Comparison of ENCODE assay signal across 9 cellular contexts in the genomic region with DNA sequence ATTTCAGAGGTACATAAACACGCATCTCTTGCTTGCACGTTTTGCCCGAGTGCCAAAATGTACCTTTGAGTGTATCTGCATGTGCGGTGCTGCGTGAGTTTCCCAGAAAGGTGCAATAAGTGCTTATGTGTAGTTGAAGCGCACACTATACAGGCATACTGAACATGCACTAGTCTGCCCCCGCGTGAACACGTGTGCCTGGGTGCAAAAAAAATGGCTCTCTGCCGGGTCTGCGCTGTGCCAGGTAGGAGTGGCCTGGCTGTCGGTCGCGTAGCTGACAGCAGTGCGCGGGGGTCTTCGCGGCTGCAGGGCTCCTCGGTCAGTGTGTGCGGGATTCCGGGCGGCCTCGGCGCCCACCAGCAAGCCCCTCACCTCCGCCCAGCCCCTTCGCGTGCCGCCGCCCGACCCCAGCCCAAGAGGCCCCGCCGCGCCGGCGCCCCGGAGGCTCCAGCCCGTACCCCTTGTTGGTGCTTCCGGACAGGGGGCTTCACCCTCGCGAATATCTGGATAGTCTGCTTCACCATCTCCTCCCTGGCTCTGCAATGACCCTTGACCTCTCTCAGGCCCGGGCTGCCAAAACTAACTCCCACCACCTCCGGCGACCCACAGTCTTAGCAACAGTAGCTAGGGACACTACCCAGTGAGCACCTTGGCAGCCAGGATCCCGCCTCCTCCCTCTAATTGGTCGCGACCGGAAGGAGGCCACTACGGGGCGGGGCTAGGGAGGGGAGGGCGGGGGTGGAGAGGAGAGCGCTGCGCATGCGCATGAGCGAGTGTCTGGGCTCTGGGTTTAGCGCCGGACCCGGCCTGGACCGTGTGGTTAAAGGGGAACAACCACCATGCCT. TPM values are rescaled to one million over a fixed set of nuclear protein-coding genes. Genes with fewer than 3 reads are reported as not detected.
DNase-seq lines count a peak whose midpoint lies in the region; ATAC-seq and TF ChIP-seq lines count a peak whose summit lies in the region.
"Had no signal": no experiment of that assay in that cellular context is flagged by ENCODE, and none has a peak within 500 bp of the region (broad histone marks: within the 10 kb centered on the region; RNA-seq: fewer than 3 reads in every experiment).

A gene with protein sequence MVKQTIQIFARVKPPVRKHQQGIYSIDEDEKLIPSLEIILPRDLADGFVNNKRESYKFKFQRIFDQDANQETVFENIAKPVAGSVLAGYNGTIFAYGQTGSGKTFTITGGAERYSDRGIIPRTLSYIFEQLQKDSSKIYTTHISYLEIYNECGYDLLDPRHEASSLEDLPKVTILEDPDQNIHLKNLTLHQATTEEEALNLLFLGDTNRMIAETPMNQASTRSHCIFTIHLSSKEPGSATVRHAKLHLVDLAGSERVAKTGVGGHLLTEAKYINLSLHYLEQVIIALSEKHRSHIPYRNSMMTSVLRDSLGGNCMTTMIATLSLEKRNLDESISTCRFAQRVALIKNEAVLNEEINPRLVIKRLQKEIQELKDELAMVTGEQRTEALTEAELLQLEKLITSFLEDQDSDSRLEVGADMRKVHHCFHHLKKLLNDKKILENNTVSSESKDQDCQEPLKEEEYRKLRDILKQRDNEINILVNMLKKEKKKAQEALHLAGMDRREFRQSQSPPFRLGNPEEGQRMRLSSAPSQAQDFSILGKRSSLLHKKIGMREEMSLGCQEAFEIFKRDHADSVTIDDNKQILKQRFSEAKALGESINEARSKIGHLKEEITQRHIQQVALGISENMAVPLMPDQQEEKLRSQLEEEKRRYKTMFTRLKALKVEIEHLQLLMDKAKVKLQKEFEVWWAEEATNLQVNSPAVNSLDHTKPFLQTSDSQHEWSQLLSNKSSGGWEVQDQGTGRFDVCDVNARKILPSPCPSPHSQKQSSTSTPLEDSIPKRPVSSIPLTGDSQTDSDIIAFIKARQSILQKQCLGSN (minus strand): TSS at position 622 of the 845 bp plus-strand sequence. CDS start 98 bp downstream, at position 524.

- H3K36me3 ChIP-seq in BLaER1 (no peaks in the 10 kb centered on the region), mucosa of descending colon (ENCODE audit: low read depth) (no peaks in the 10 kb centered on the region)

- H3K9me3 ChIP-seq in BLaER1 (no peaks in the 10 kb centered on the region), mucosa of descending colon (no peaks in the 10 kb centered on the region)

- TF ChIP-seq CTCF in epithelial cell of proximal tubule (conservative IDR thresholded peaks at IDR 0.05; ENCODE audit: low read depth, low read length), result no peak
- no peak for TF ChIP-seq CTCF in mucosa of descending colon (IDR thresholded peaks at IDR 0.05)

- DNase-seq in NCI-H774 (lab: John Stamatoyannopoulos, UW) (peak; percentile 92), epithelial cell of proximal tubule (ENCODE audit: low read depth) (peak; percentile 36), mucosa of descending colon (peak; percentile 91 to 92 (median 92))
- DNase-seq in activated T-cell treated with anti-CD3 and anti-CD28 coated beads, Interleukin-2, amount 50 U/mL, for 1 hour, result peak; percentile 72
- DNase-seq in stimulated activated CD8-positive, alpha-beta memory T cell treated with anti-CD3 and anti-CD28 coated beads, Interleukin-2, amount 100 ng/mL, for 1 hour (ENCODE audit: low read depth in 2 of 2), result peak; percentile 44 to 55

- H3K4me1 ChIP-seq in BLaER1 (no peaks in the 10 kb centered on the region), mucosa of descending colon (ENCODE audit: low read depth) (no peaks in the 10 kb centered on the region)

- peak within 1 kb of the TSS; percentile 71 for H3K4me2 ChIP-seq in BLaER1
- H3K4me2 ChIP-seq: PC-9 had no signal

- ATAC-seq in GM19372 (IDR thresholded peaks at IDR 0.05; ENCODE audit: low read depth, unreplicated experiment), result peak; percentile 97
- ATAC-seq in HG03521 (IDR thresholded peaks at IDR 0.05; ENCODE audit: unreplicated experiment), result peak; percentile 100
- peak; percentile 100 for ATAC-seq in mucosa of descending colon

- H3K27me3 ChIP-seq in BLaER1, result no peaks in the 10 kb centered on the region

- H3K4me3 ChIP-seq in BLaER1 (peak within 1 kb of the TSS; percentile 68), epithelial cell of proximal tubule (ENCODE audit: low read depth, low read length) (peak within 1 kb of the TSS; percentile 87), mucosa of descending colon (peak within 1 kb of the TSS; percentile 59)
- H3K4me3 ChIP-seq: PC-9 had no signal

- no peaks in the 10 kb centered on the region for H4K20me1 ChIP-seq in BLaER1

- no peak within 1 kb of the TSS for H3K9ac ChIP-seq in BLaER1

- intact Hi-C loops in mucosa of descending colon (cut with DNase I, micrococcal nuclease), result no loop called here

- no peak within 1 kb of the TSS for H3K27ac ChIP-seq in BLaER1
- H3K27ac ChIP-seq: PC-9 had no signal

RNA-seq across cellular contexts. Expression of the gene that starts here (rescaled TPM):
- 0.22 and 0.69 TPM in 2 replicates for total RNA-seq in epithelial cell of proximal tubule
- total RNA-seq in mucosa of descending colon, result under 1 TPM; 0.24 to 0.85 (median 0.52) TPM
- total RNA-seq: PC-9 had no signal

Comparison
In these comparisons a context has a peak if more than half of its experiments do, and no peak if none do; other contexts are left out.
1. Peak in DNase-seq and H3K4me3 ChIP-seq in epithelial cell of proximal tubule; RNA of the gene not detected or under 1 TPM.
2. Peak in DNase-seq, ATAC-seq and H3K4me3 ChIP-seq in mucosa of descending colon; RNA of the gene not detected or under 1 TPM.
3. DNase-seq: peak in every context shown above with its lines; median percentile 92 in NCI-H774; 92 in mucosa of descending colon; 72 in activated T-cell treated with anti-CD3 and anti-CD28 coated beads, Interleukin-2, amount 50 U/mL, for 1 hour; 50 in stimulated activated CD8-positive, alpha-beta memory T cell treated with anti-CD3 and anti-CD28 coated beads, Interleukin-2, amount 100 ng/mL, for 1 hour; 36 in epithelial cell of proximal tubule.